In the genomic region with DNA sequence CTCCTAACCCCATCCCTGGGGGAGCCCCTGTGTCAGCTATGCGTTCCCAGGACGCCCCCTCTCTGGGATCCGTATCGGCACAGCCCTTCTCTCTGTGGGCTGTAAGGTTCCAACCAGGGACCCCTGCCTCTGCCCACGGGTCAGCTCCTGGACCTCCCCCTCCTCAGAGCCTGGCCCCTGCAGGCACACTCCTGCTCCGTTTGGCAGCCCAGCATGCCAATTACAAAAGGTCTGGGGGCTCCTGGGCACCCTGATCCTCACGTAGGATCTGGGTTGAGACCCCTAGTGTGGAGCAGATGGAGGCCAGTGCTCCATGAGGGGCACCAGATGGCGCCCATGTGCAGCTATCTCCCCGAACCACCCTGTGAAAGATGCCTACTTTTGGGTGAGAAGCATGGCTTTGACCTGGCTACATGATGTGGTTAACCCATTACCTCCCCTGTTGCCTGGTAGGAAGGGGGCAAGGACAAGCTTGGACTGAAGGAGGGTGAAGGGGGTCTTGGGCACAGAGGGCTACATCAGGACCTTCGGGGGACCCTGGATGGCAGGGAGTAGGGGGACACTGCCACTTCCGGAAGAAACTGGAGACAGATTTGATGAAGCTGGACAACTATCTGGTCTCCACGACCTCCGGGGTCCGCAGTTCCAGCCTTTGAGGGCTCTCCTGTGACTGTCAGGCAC, we compare ENCODE assay signal across 7 cellular contexts. TPM values are rescaled to one million over a fixed set of nuclear protein-coding genes. Genes with fewer than 3 reads are reported as not detected.
DNase-seq lines count a peak whose midpoint lies in the region; ATAC-seq and TF ChIP-seq lines count a peak whose summit lies in the region.

No MANE protein-coding gene starts in this region.

- DNase-seq in GM06990 (ENCODE audit: extremely low read depth, insufficient read length) = no peak
- peak; percentile 18 for DNase-seq in kidney tubule cell (ENCODE audit: low spot score)
- no peak for DNase-seq in OCI-M2 (lab: John Stamatoyannopoulos, UW; ENCODE audit: unreplicated experiment)

- peaks cover 19% of the 10 kb centered on the region for H3K36me3 Mint-ChIP-seq in activated T-helper 17 cell treated with anti-CD3 and anti-CD28 coated beads, Interleukin-2, amount 50 U/mL, for 72 hours (ENCODE audit: low read depth)

- TF ChIP-seq CTCF in GM06990 (IDR thresholded peaks at IDR 0.05; ENCODE audit: insufficient read depth, low read length, poor library complexity, severe bottlenecking) (peak; percentile 45), LNCAP (IDR thresholded peaks at IDR 0.05) (peak; percentile 54)

- peaks cover 14% of the 10 kb centered on the region for H3K4me1 Mint-ChIP-seq in activated T-helper 17 cell treated with anti-CD3 and anti-CD28 coated beads, Interleukin-2, amount 50 U/mL, for 72 hours

- H3K4me3 ChIP-seq in GM06990 (replicated peaks; ENCODE audit: low read depth, low read length) = no peak overlapping the region

- H3K27me3 Mint-ChIP-seq in activated T-helper 17 cell treated with anti-CD3 and anti-CD28 coated beads, Interleukin-2, amount 50 U/mL, for 72 hours = no peaks in the 10 kb centered on the region

- peak overlapping the region; percentile 79 for H3K27ac Mint-ChIP-seq in activated T-helper 17 cell treated with anti-CD3 and anti-CD28 coated beads, Interleukin-2, amount 50 U/mL, for 72 hours

- peak overlapping the region; percentile 72 for H3K4me3 Mint-ChIP-seq in activated T-helper 17 cell treated with anti-CD3 and anti-CD28 coated beads, Interleukin-2, amount 50 U/mL, for 72 hours

- ATAC-seq in activated T-helper 17 cell treated with anti-CD3 and anti-CD28 coated beads, Interleukin-2, amount 50 U/mL, for 72 hours (replicated peaks) = no peak
- no peak for ATAC-seq in HG03045 (IDR thresholded peaks at IDR 0.05; ENCODE audit: unreplicated experiment)
- ATAC-seq in HG03565 (IDR thresholded peaks at IDR 0.05; ENCODE audit: unreplicated experiment) = no peak

- no peaks in the 10 kb centered on the region for H3K9me3 Mint-ChIP-seq in activated T-helper 17 cell treated with anti-CD3 and anti-CD28 coated beads, Interleukin-2, amount 50 U/mL, for 72 hours

- H3K36me3 ChIP-seq in GM06990 (ENCODE audit: control insufficient read depth, insufficient read depth, low read length) = peaks cover under 1% of the 10 kb centered on the region; the same call in 1 of the 2 replicates

- H3K27me3 ChIP-seq in GM06990 (replicated peaks; ENCODE audit: control insufficient read depth, insufficient read depth, low read length) = no peaks in the 10 kb centered on the region

RNA-seq across cellular contexts. Expression of gene TACR2, which starts 9.0 kb away (rescaled TPM):
- not detected for total RNA-seq in activated T-helper 17 cell treated with anti-CD3 and anti-CD28 coated beads, Interleukin-2, amount 50 U/mL, for 72 hours

RNA-seq across cellular contexts. Expression of gene TSPAN15, which starts 43.5 kb away (rescaled TPM):
- total RNA-seq in activated T-helper 17 cell treated with anti-CD3 and anti-CD28 coated beads, Interleukin-2, amount 50 U/mL, for 72 hours = 10 to 100 TPM in 1 of 2 donors, 1 to 10 TPM in 1; 4.9 to 12.7 TPM
